ENCODE assay signal across 8 cellular contexts in genomic region chr10:64115913-64116643, GRCh38.
A peak's percentile ranks its signal among the peaks of the same experiment; 100 is the strongest.
DNase-seq lines count a peak whose midpoint lies in the region; ATAC-seq and TF ChIP-seq lines count a peak whose summit lies in the region.

No MANE protein-coding gene starts in this region.

- H3K27me3 Mint-ChIP-seq in Calu3 (ENCODE audit: unreplicated experiment): no peaks in the 10 kb centered on the region

- no peak overlapping the region for H3K27ac Mint-ChIP-seq in Calu3 (ENCODE audit: unreplicated experiment)

- CTCF ChIA-PET in Calu3 (lab: Charles Lee) (interaction anchor here (1.0 to 1.4 kb wide), 3 partner anchors 12 to 264 kb away, joined by 3 to 4 read pairs (median 3); no protein-coding TSS in a partner anchor), HEK293T (lab: Yijun Ruan, JAX) (interaction anchor here (0.8 to 1.1 kb wide), 5 partner anchors 9 to 598 kb away, joined by 3 to 4 read pairs (median 3); no protein-coding TSS in a partner anchor)

- no peaks in the 10 kb centered on the region for H3K36me3 Mint-ChIP-seq in Calu3 (ENCODE audit: insufficient read depth, unreplicated experiment)

- POLR2A ChIA-PET in HEK293T (lab: Yijun Ruan, JAX): no interaction called here

- ATAC-seq in left colon: peak; percentile 48
- no peak for ATAC-seq in HG02840 (IDR thresholded peaks at IDR 0.05; ENCODE audit: low FRiP score, unreplicated experiment)

- TF ChIP-seq CTCF in Calu3 (IDR thresholded peaks at IDR 0.05; ENCODE audit: unreplicated experiment): peak; percentile 40

- intact Hi-C loops in Calu3 (cut with micrococcal nuclease; ENCODE audit: unreplicated experiment): loop anchor here (2.0 to 10.0 kb wide), 4 partner anchors 74 to 619 kb away; no protein-coding TSS in a partner anchor
- intact Hi-C loops in left colon (cut with DNase I, micrococcal nuclease): no loop called here

- DNase-seq in Calu3 (peak; percentile 54), HEK293T (ENCODE audit: extremely low spot score) (peak; percentile 35), UCSD-AML1 (lab: John Stamatoyannopoulos, UW; ENCODE audit: unreplicated experiment) (peak; percentile 4), left colon (peak in 1 of 2 donors; percentile 23), SIG-M5 treated with dmso at 0.1 percent for 504 hours (lab: John Stamatoyannopoulos, UW; ENCODE audit: unreplicated experiment) (no peak), NCI-H2107 treated with DMSO at 0.1 percent for 48 hours (lab: John Stamatoyannopoulos, UW; ENCODE audit: unreplicated experiment) (no peak)
- DNase-seq in stimulated activated naive CD4-positive, alpha-beta T cell (lab: John Stamatoyannopoulos, UW): no peak

- H3K9me3 Mint-ChIP-seq in Calu3 (ENCODE audit: low read depth, unreplicated experiment): no peaks in the 10 kb centered on the region

- no peak overlapping the region for H3K4me3 Mint-ChIP-seq in Calu3 (ENCODE audit: low read depth, unreplicated experiment)

- H3K4me1 Mint-ChIP-seq in Calu3 (ENCODE audit: low read depth, unreplicated experiment): peaks cover 26% of the 10 kb centered on the region

- no TSS peak for BruUV-seq in Calu3 (replicated peaks; lab: Mats Ljungman, UMichigan)

TF ChIP-seq in HEK293T, 16 proteins besides CTCF, POLR2A, EP300 and RAD21:
- no peak for TF ChIP-seq FOXA1 (IDR thresholded peaks at IDR 0.05)
- TF ChIP-seq SP1 (IDR thresholded peaks at IDR 0.05): no peak
- TF ChIP-seq FOXM1 (IDR thresholded peaks at IDR 0.05; ENCODE audit: borderline replicate concordance): no peak
- no peak for TF ChIP-seq FOXK2 (IDR thresholded peaks at IDR 0.05)
- TF ChIP-seq HDGF (IDR thresholded peaks at IDR 0.05; ENCODE audit: borderline replicate concordance): no peak
- no peak for TF ChIP-seq CTBP1 (IDR thresholded peaks at IDR 0.05; ENCODE audit: borderline replicate concordance)
- TF ChIP-seq ELF4 (IDR thresholded peaks at IDR 0.05): no peak
- TF ChIP-seq L3MBTL2 (conservative IDR thresholded peaks at IDR 0.05): no peak
- TF ChIP-seq ZNF384 (IDR thresholded peaks at IDR 0.05): no peak
- no peak for TF ChIP-seq BHLHE40 (IDR thresholded peaks at IDR 0.05; ENCODE audit: borderline replicate concordance)
- TF ChIP-seq TARDBP (IDR thresholded peaks at IDR 0.05): no peak
- TF ChIP-seq NFRKB (IDR thresholded peaks at IDR 0.05): no peak
- TF ChIP-seq SUZ12 (IDR thresholded peaks at IDR 0.05): no peak
- TF ChIP-seq LEF1 (IDR thresholded peaks at IDR 0.05; ENCODE audit: borderline replicate concordance): no peak
- TF ChIP-seq ARNT (IDR thresholded peaks at IDR 0.05): no peak
- no peak for TF ChIP-seq PKNOX1 (IDR thresholded peaks at IDR 0.05)

Comparison
In these comparisons a context has a peak if more than half of its experiments do, and no peak if none do; other contexts are left out.
1. DNase-seq: peak in Calu3 (single experiment), HEK293T (single experiment) and UCSD-AML1 (single experiment); none in SIG-M5 treated with dmso at 0.1 percent for 504 hours (single experiment), stimulated activated naive CD4-positive, alpha-beta T cell (0 of 6) and NCI-H2107 treated with DMSO at 0.1 percent for 48 hours (single experiment).